ENCODE assay signal across 23 cellular contexts in genomic region chr7:102098986-102099385, GRCh38.
"Had no signal": no experiment of that assay in that cellular context is flagged by ENCODE, and none has a peak within 500 bp of the region (broad histone marks: within the 10 kb centered on the region; RNA-seq: fewer than 3 reads in every experiment).

No MANE protein-coding gene starts in this region.

- H3K4me3 Mint-ChIP-seq: activated CD8-positive, alpha-beta T cell treated with anti-CD3 and anti-CD28 coated beads, Interleukin-2, amount 10 ng/mL, durations not matched to agents 7 days and 5 days; activated naive CD8-positive, alpha-beta T cell treated with anti-CD3 and anti-CD28 coated beads for 36 hours; activated T-cell treated with anti-CD3 and anti-CD28 coated beads, Interleukin-2, amount 50 U/mL, for 24 hours; activated T-helper 17 cell treated with anti-CD3 and anti-CD28 coated beads, Interleukin-2, amount 50 U/mL, for 72 hours; neural crest cell; stimulated activated naive B cell treated with anti-CD40 and anti-IgM and Interleukin-4, amounts not matched to agents 10 μg/mL and 1 μg/mL and 100 μg/mL, for 72 hours had no signal

- H3K27me3 Mint-ChIP-seq: activated naive CD8-positive, alpha-beta T cell treated with anti-CD3 and anti-CD28 coated beads for 36 hours; activated T-cell treated with anti-CD3 and anti-CD28 coated beads, Interleukin-2, amount 50 U/mL, for 24 hours; activated T-helper 17 cell treated with anti-CD3 and anti-CD28 coated beads, Interleukin-2, amount 50 U/mL, for 72 hours; naive B cell; stimulated activated naive B cell treated with anti-CD40 and anti-IgM and Interleukin-4, amounts not matched to agents 10 μg/mL and 1 μg/mL and 100 μg/mL, for 72 hours had no signal

- H3K4me1 Mint-ChIP-seq: activated naive CD8-positive, alpha-beta T cell treated with anti-CD3 and anti-CD28 coated beads for 36 hours; activated T-helper 17 cell treated with anti-CD3 and anti-CD28 coated beads, Interleukin-2, amount 50 U/mL, for 72 hours; naive B cell; stimulated activated naive B cell treated with anti-CD40 and anti-IgM and Interleukin-4, amounts not matched to agents 10 μg/mL and 1 μg/mL and 100 μg/mL, for 72 hours had no signal

- H3K9me3 Mint-ChIP-seq: activated naive CD8-positive, alpha-beta T cell treated with anti-CD3 and anti-CD28 coated beads for 36 hours; activated T-cell treated with anti-CD3 and anti-CD28 coated beads, Interleukin-2, amount 50 U/mL, for 24 hours; activated T-helper 17 cell treated with anti-CD3 and anti-CD28 coated beads, Interleukin-2, amount 50 U/mL, for 72 hours; naive B cell; neural crest cell; stimulated activated naive B cell treated with anti-CD40 and anti-IgM and Interleukin-4, amounts not matched to agents 10 μg/mL and 1 μg/mL and 100 μg/mL, for 72 hours had no signal

- H3K4me3 ChIP-seq: lung, sigmoid colon, smooth muscle cell, testis, upper lobe of left lung had no signal

- H3K27ac ChIP-seq: sigmoid colon, testis, upper lobe of left lung, VCaP had no signal

- H3K9me3 ChIP-seq: sigmoid colon, testis, upper lobe of left lung had no signal

- H3K27me3 ChIP-seq: sigmoid colon, testis, upper lobe of left lung had no signal

- H3K27ac Mint-ChIP-seq: activated CD8-positive, alpha-beta T cell treated with anti-CD3 and anti-CD28 coated beads, Interleukin-2, amount 10 ng/mL, durations not matched to agents 7 days and 5 days; activated naive CD8-positive, alpha-beta T cell treated with anti-CD3 and anti-CD28 coated beads for 36 hours; activated T-cell treated with anti-CD3 and anti-CD28 coated beads, Interleukin-2, amount 50 U/mL, for 24 hours; activated T-helper 17 cell treated with anti-CD3 and anti-CD28 coated beads, Interleukin-2, amount 50 U/mL, for 72 hours; stimulated activated naive B cell treated with anti-CD40 and anti-IgM and Interleukin-4, amounts not matched to agents 10 μg/mL and 1 μg/mL and 100 μg/mL, for 72 hours had no signal

- ATAC-seq: activated CD8-positive, alpha-beta T cell treated with anti-CD3 and anti-CD28 coated beads, Interleukin-2, amount 10 ng/mL, durations not matched to agents 7 days and 5 days; activated T-helper 17 cell treated with anti-CD3 and anti-CD28 coated beads, Interleukin-2, amount 50 U/mL, for 72 hours; stimulated activated naive B cell treated with anti-CD40 and anti-IgM and Interleukin-4, amounts not matched to agents 10 μg/mL and 1 μg/mL and 100 μg/mL, for 72 hours had no signal

- H3K4me1 ChIP-seq: testis, upper lobe of left lung had no signal

- DNase-seq: activated CD4-positive, alpha-beta T cell treated with anti-CD3 and anti-CD28 coated beads, Interleukin-2, amount 50 U/mL, for 1 hour; activated CD4-positive, CD25-positive, alpha-beta regulatory T cell treated with anti-CD3 and anti-CD28 coated beads, Interleukin-2, amount 50 U/mL, for 72 hours; activated CD8-positive, alpha-beta T cell treated with anti-CD3 and anti-CD28 coated beads, Interleukin-2, amount 10 ng/mL, durations not matched to agents 7 days and 5 days; activated naive CD4-positive, alpha-beta T cell treated with Interleukin-2 at 50 U/mL for 16 hours; activated naive CD8-positive, alpha-beta T cell treated with anti-CD3 and anti-CD28 coated beads for 36 hours; activated T-cell treated with anti-CD3 and anti-CD28 coated beads, Interleukin-2, amount 50 U/mL, for 24 hours; amygdala; cerebellar nuclear complex; foreskin fibroblast; kidney; naive B cell; sigmoid colon; stimulated activated CD4-positive, alpha-beta T cell treated with anti-CD3 and anti-CD28 coated beads, Interleukin-2, amount 100 ng/mL, for 48 hours; stimulated activated CD8-positive, alpha-beta memory T cell treated with anti-CD3 and anti-CD28 coated beads, Interleukin-4, amount 100 ng/mL, for 48 hours; stimulated activated naive B cell treated with anti-CD40 and anti-IgM and Interleukin-4, amounts not matched to agents 10 μg/mL and 1 μg/mL and 100 μg/mL, for 72 hours; SW 1271; testis; upper lobe of left lung had no signal
